ENCODE assay signal across 1 cellular context in the genomic region with DNA sequence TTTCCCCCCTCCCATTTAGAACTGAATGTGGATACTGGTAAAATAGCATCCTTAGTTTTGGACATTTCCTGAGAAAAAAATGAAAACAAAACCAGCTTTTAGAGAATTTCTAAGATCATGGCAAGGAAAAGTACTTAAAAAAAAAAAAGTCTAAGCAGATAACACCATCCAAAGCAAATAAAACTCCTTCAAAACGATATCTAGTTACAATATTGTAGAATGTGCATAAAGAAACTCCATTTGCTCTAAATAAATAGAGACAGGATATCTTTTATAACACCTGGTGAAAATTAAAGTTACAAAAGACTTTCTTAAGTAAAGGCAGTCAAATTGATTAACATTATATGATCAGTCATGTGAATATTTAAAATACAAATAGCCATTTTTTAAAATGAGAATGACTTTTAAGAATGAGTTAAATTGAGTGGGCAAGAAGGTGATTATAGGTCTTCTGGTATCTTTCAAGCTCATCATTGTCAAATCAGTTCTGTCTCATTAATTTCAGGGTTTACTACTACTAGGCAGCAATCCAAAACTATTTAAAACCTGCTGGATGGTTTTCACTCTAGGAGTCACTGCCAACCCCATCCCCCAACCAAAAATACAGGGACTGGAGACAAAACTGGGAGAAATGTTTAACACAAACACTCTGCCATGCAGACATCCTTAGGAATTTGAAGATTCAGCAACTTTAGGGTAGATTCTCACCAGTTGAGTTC.
TF ChIP-seq lines count a peak whose summit lies in the region.

No MANE protein-coding gene starts in this region.

TF ChIP-seq in endothelial cell of umbilical vein, 7 proteins besides CTCF, POLR2A, EP300 and RAD21:
- TF ChIP-seq GATA2 (IDR thresholded peaks at IDR 0.05; ENCODE audit: insufficient read depth, insufficient read length, low read depth, low read length) (no peak), JUN (IDR thresholded peaks at IDR 0.05; ENCODE audit: borderline replicate concordance, insufficient read depth, insufficient read length, low read depth) (no peak), FOS (IDR thresholded peaks at IDR 0.05; ENCODE audit: borderline replicate concordance, insufficient read depth, low read length) (no peak), MYC (IDR thresholded peaks at IDR 0.05; ENCODE audit: low read depth, low read length) (no peak), POLR2AphosphoS5 (IDR thresholded peaks at IDR 0.05; ENCODE audit: insufficient read depth, low read depth, low read length) (no peak), EZH2 (IDR thresholded peaks at IDR 0.05; ENCODE audit: borderline replicate concordance, low read depth, low read length, severe bottlenecking) (no peak)
- TF ChIP-seq, protein P1, sequence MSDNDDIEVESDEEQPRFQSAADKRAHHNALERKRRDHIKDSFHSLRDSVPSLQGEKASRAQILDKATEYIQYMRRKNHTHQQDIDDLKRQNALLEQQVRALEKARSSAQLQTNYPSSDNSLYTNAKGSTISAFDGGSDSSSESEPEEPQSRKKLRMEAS (IDR thresholded peaks at IDR 0.05; ENCODE audit: insufficient read depth, insufficient read length) = no peak
TF ChIP-seq in endothelial cell of umbilical vein: peak in this region for 0.
